In the genomic region with DNA sequence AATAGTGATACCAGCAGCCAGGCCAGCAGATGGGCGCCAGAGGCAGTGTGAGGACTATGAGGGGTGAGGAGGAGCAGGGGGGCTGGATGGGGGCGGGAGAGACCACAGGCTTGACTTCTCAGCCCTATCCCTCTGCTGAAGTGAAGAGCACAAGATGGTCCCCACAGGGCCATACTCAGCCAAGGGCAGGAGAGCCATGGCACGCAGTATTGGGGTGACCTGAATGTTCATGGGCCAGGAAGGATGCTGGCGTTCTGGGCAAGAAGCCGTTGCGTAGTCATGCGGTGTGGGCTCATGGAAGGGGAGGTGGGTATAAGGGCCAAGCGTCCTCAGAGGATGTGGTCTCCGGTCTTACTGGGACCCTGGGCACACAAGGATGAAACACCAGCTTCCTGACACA, we compare ENCODE assay signal across 15 cellular contexts.
DNase-seq lines count a peak whose midpoint lies in the region; ATAC-seq and TF ChIP-seq lines count a peak whose summit lies in the region.
"Had no signal": no experiment of that assay in that cellular context is flagged by ENCODE, and none has a peak within 500 bp of the region (broad histone marks: within the 10 kb centered on the region; RNA-seq: fewer than 3 reads in every experiment).

No MANE protein-coding gene starts in this region.

- DNase-seq in right atrium auricular region (ENCODE audit: low spot score) (no peak), cardiac septum (ENCODE audit: low spot score) (no peak), WERI-Rb-1 (no peak), neural progenitor cell (ENCODE audit: low spot score) (no peak), hepatocyte (ENCODE audit: low spot score) (no peak)
- DNase-seq in CD4-positive, alpha-beta T cell, result no peak
- DNase-seq: Caco-2; CD8-positive, alpha-beta memory T cell; DND-41; GDM1 had no signal

- TF ChIP-seq CTCF in right atrium auricular region (IDR thresholded peaks at IDR 0.05) (no peak), WERI-Rb-1 (IDR thresholded peaks at IDR 0.05; ENCODE audit: low read depth, low read length) (no peak), neural progenitor cell (IDR thresholded peaks at IDR 0.05) (no peak), hepatocyte (IDR thresholded peaks at IDR 0.05; ENCODE audit: poor library complexity) (no peak)
- TF ChIP-seq CTCF in CD4-positive, alpha-beta T cell (IDR thresholded peaks at IDR 0.05), result no peak

- no peak overlapping the region for H2AFZ ChIP-seq in neural progenitor cell (replicated peaks)
- no peak overlapping the region for H2AFZ ChIP-seq in hepatocyte

- POLR2A ChIA-PET in CD4-positive, alpha-beta T cell (lab: Charles Lee), result no interaction called here

- H3K4me1 ChIP-seq in right atrium auricular region (peaks cover 0 to 53% of the 10 kb centered on the region in 2 donors), neural progenitor cell (peaks cover 18% of the 10 kb centered on the region), hepatocyte (ENCODE audit: insufficient read depth) (peaks cover 9% of the 10 kb centered on the region)

- H3K27me3 ChIP-seq in right atrium auricular region (no peaks in the 10 kb centered on the region), WERI-Rb-1 (ENCODE audit: insufficient read depth, low read depth, severe bottlenecking) (no peaks in the 10 kb centered on the region), neural progenitor cell (peaks cover 3% of the 10 kb centered on the region), hepatocyte (no peaks in the 10 kb centered on the region)
- H3K27me3 ChIP-seq in CD4-positive, alpha-beta T cell (ENCODE audit: control insufficient read depth, insufficient read depth, low read length), result no peaks in the 10 kb centered on the region

- H3K36me3 Mint-ChIP-seq in neural progenitor cell, result no peaks in the 10 kb centered on the region
- no peaks in the 10 kb centered on the region for H3K36me3 Mint-ChIP-seq in CD4-positive, alpha-beta T cell (ENCODE audit: low read depth)

- ATAC-seq in CD4-positive, alpha-beta T cell (ENCODE audit: poor library complexity), result no peak
- no peak for ATAC-seq in HG02623 (IDR thresholded peaks at IDR 0.05; ENCODE audit: unreplicated experiment)
- ATAC-seq: HepG2 had no signal

- 91% methylated on average over 9 of the region's 9 CpGs for WGBS in hepatocyte (ENCODE audit: low lambda C conversion rate, missing lambda C conversion rate)

- no peaks in the 10 kb centered on the region for H3K36me3 ChIP-seq in right atrium auricular region
- no peaks in the 10 kb centered on the region for H3K36me3 ChIP-seq in WERI-Rb-1
- no peaks in the 10 kb centered on the region for H3K36me3 ChIP-seq in neural progenitor cell
- no peaks in the 10 kb centered on the region for H3K36me3 ChIP-seq in hepatocyte (replicated peaks; ENCODE audit: insufficient read depth, low read depth)
- H3K36me3 ChIP-seq: HAP-1 had no signal

- H3K9me2 ChIP-seq in hepatocyte (replicated peaks; ENCODE audit: insufficient read depth), result no peaks in the 10 kb centered on the region

- H3K9me3 Mint-ChIP-seq in neural progenitor cell, result no peaks in the 10 kb centered on the region
- H3K9me3 Mint-ChIP-seq in CD4-positive, alpha-beta T cell, result no peaks in the 10 kb centered on the region
- H3K9me3 Mint-ChIP-seq: CD14-positive monocyte; CD8-positive, alpha-beta memory T cell had no signal

- H3K4me2 ChIP-seq in neural progenitor cell (peak overlapping the region; percentile 8), hepatocyte (no peak overlapping the region)

- H3K27ac ChIP-seq in right atrium auricular region (peak overlapping the region; percentile 87 to 91), WERI-Rb-1 (peak overlapping the region; percentile 50; the same call in 1 of the 2 replicates), neural progenitor cell (no peak overlapping the region), hepatocyte (no peak overlapping the region)
- H3K27ac ChIP-seq in CD4-positive, alpha-beta T cell (ENCODE audit: low read depth, low read length), result no peak overlapping the region

- CTCF ChIA-PET in CD4-positive, alpha-beta T cell (lab: Charles Lee), result no interaction called here

- no peak overlapping the region for H3K27ac Mint-ChIP-seq in neural progenitor cell
- H3K27ac Mint-ChIP-seq in CD4-positive, alpha-beta T cell, result no peak overlapping the region
- H3K27ac Mint-ChIP-seq: B cell had no signal

- peaks cover 12% of the 10 kb centered on the region for H3F3A ChIP-seq in neural progenitor cell (ENCODE audit: low read depth)

- H3K79me2 ChIP-seq in neural progenitor cell (ENCODE audit: low read depth), result no peaks in the 10 kb centered on the region
- H3K79me2 ChIP-seq in hepatocyte, result no peaks in the 10 kb centered on the region

- peaks cover 41% of the 10 kb centered on the region for H3K4me1 Mint-ChIP-seq in neural progenitor cell
- no peaks in the 10 kb centered on the region for H3K4me1 Mint-ChIP-seq in CD4-positive, alpha-beta T cell (ENCODE audit: low read depth)

- H4K20me1 ChIP-seq in neural progenitor cell (ENCODE audit: low read depth) (no peaks in the 10 kb centered on the region), hepatocyte (ENCODE audit: insufficient read depth, poor library complexity, severe bottlenecking) (no peaks in the 10 kb centered on the region)

- H3K27me3 Mint-ChIP-seq in neural progenitor cell (ENCODE audit: insufficient read depth, low read depth), result peaks cover 18% of the 10 kb centered on the region
- no peaks in the 10 kb centered on the region for H3K27me3 Mint-ChIP-seq in CD4-positive, alpha-beta T cell
- H3K27me3 Mint-ChIP-seq: B cell; CD8-positive, alpha-beta memory T cell had no signal

- H3K4me3 ChIP-seq in right atrium auricular region, result no peak overlapping the region
- H3K4me3 ChIP-seq in WERI-Rb-1 (ENCODE audit: low read depth, low read length), result no peak overlapping the region
- no peak overlapping the region for H3K4me3 ChIP-seq in neural progenitor cell
- no peak overlapping the region for H3K4me3 ChIP-seq in hepatocyte
- H3K4me3 ChIP-seq: HAP-1 had no signal

- intact Hi-C loops in cardiac septum (cut with DNase I), result no loop called here
- intact Hi-C loops in CD4-positive, alpha-beta T cell (cut with DNase I, micrococcal nuclease), result no loop called here

- H3K9ac ChIP-seq in neural progenitor cell, result no peak overlapping the region

- H3K4me3 Mint-ChIP-seq in neural progenitor cell, result no peak overlapping the region
- H3K4me3 Mint-ChIP-seq in CD4-positive, alpha-beta T cell, result no peak overlapping the region
- H3K4me3 Mint-ChIP-seq: B cell; CD14-positive monocyte; CD8-positive, alpha-beta memory T cell had no signal

- H3K9me3 ChIP-seq in right atrium auricular region (no peaks in the 10 kb centered on the region), WERI-Rb-1 (ENCODE audit: severe bottlenecking) (no peaks in the 10 kb centered on the region), neural progenitor cell (ENCODE audit: low read depth) (no peaks in the 10 kb centered on the region), hepatocyte (ENCODE audit: low read depth) (no peaks in the 10 kb centered on the region)
- no peaks in the 10 kb centered on the region for H3K9me3 ChIP-seq in CD4-positive, alpha-beta T cell (ENCODE audit: control insufficient read depth, low read length)
- H3K9me3 ChIP-seq: Caco-2, HAP-1 had no signal

Comparison
In these comparisons a context has a peak if more than half of its experiments do, and no peak if none do; other contexts are left out.
1. H3K27ac ChIP-seq: peak in right atrium auricular region (2 of 2) and WERI-Rb-1 (single experiment); none in neural progenitor cell (single experiment), CD4-positive, alpha-beta T cell (single experiment) and hepatocyte (single experiment).